Comparison of ENCODE assay signal across 1 cellular context in genomic region chr9:38000332-38000731, GRCh38.
TF ChIP-seq lines count a peak whose summit lies in the region.

No MANE protein-coding gene starts in this region.

TF ChIP-seq in HepG2, 621 proteins besides CTCF, POLR2A, EP300 and RAD21 (continued from another document):
- TF ChIP-seq FOXP4 (CRISPR knock-in tag; IDR thresholded peaks at IDR 0.05) (no peak), ZNF337 (CRISPR knock-in tag; IDR thresholded peaks at IDR 0.05; ENCODE audit: borderline replicate concordance, low read depth) (no peak), SOX5 (CRISPR knock-in tag; IDR thresholded peaks at IDR 0.05; ENCODE audit: borderline replicate concordance) (no peak), MIER2 (CRISPR knock-in tag; IDR thresholded peaks at IDR 0.05) (no peak), SP4 (CRISPR knock-in tag; IDR thresholded peaks at IDR 0.05) (no peak), RORA (CRISPR knock-in tag; IDR thresholded peaks at IDR 0.05) (no peak), TMF1 (CRISPR knock-in tag; IDR thresholded peaks at IDR 0.05; ENCODE audit: low read depth) (no peak), SNAPC4 (CRISPR knock-in tag; IDR thresholded peaks at IDR 0.05) (no peak), HNRNPLL (IDR thresholded peaks at IDR 0.05; ENCODE audit: low read depth, low read length, poor library complexity, severe bottlenecking) (no peak), ZC3H4 (CRISPR knock-in tag; IDR thresholded peaks at IDR 0.05; ENCODE audit: borderline replicate concordance) (no peak), ZNF510 (CRISPR knock-in tag; IDR thresholded peaks at IDR 0.05; ENCODE audit: low read depth) (no peak), RXRA (CRISPR knock-in tag; IDR thresholded peaks at IDR 0.05) (peak; percentile 37; the same call in 1 of the 2 replicates), THRA (CRISPR knock-in tag; IDR thresholded peaks at IDR 0.05; ENCODE audit: borderline replicate concordance) (0 out of 2 replicates have a peak, but pooled peaks have one; percentile 26), ZNF17 (CRISPR knock-in tag; IDR thresholded peaks at IDR 0.05) (no peak), ZNF598 (CRISPR knock-in tag; IDR thresholded peaks at IDR 0.05; ENCODE audit: borderline replicate concordance) (no peak)
TF ChIP-seq in HepG2: peak in this region for 9.
